In the genomic region with DNA sequence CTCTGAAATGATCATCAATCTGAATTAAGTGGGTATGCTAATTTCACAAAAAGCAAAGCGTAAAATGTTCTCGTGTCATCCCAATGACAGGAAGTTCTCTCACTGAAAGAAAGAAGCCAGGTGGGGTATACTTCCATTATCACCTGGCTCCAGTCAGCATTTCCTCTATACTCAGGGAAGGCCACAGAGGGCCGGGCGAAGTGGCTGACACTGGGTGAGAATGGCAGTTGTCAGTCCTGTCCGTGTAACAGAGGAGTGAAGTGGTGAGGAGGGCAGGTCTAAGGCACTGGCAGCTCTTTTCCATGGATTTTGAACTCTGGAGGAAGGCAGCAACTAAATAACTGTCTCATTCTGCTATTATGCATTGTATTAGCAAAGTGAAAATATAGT, we compare ENCODE assay signal across 10 cellular contexts.
DNase-seq lines count a peak whose midpoint lies in the region; ATAC-seq and TF ChIP-seq lines count a peak whose summit lies in the region.
"Had no signal": no experiment of that assay in that cellular context is flagged by ENCODE, and none has a peak within 500 bp of the region (broad histone marks: within the 10 kb centered on the region; RNA-seq: fewer than 3 reads in every experiment).

No MANE protein-coding gene starts in this region.

- H3K36me3 ChIP-seq in GM23248 (ENCODE audit: low read depth) (peaks cover 45% of the 10 kb centered on the region), SJCRH30 (peaks cover 61% of the 10 kb centered on the region), stomach (peaks cover 51 to 89% (median 83%) of the 10 kb centered on the region in 4 donors)

- no peak overlapping the region for H3K9ac ChIP-seq in GM23248

- 95 to 100% methylated on average over 5 of the region's 5 CpGs for WGBS in GM23248 (ENCODE audit: low coverage in 1 of 2, low lambda C conversion rate in 2 of 2, missing lambda C conversion rate in 2 of 2), 2 experiments
- WGBS in right cardiac atrium: 69% methylated on average over 5 of the region's 5 CpGs
- 79 to 86% (median 83%) methylated on average over 5 of the region's 5 CpGs for WGBS in stomach, 5 donors

- DNase-seq in GM23248 (no peak), SJCRH30 (no peak), right cardiac atrium (no peak), stomach (no peak), H4 (ENCODE audit: low spot score) (no peak), HK-2 (ENCODE audit: unreplicated experiment) (no peak)
- DNase-seq in naive thymus-derived CD8-positive, alpha-beta T cell: no peak
- DNase-seq: NCI-H187, spleen had no signal

- no peak for TF ChIP-seq CTCF in stomach (IDR thresholded peaks at IDR 0.05)

- ATAC-seq in right cardiac atrium: no peak
- no peak for ATAC-seq in naive thymus-derived CD8-positive, alpha-beta T cell

- no peaks in the 10 kb centered on the region for H3K9me3 Mint-ChIP-seq in naive thymus-derived CD8-positive, alpha-beta T cell

- peaks cover 71% of the 10 kb centered on the region for H3F3A ChIP-seq in GM23248 (ENCODE audit: insufficient read depth)

- intact Hi-C loops in right cardiac atrium (cut with DNase I): no loop called here
- intact Hi-C loops in stomach (cut with DNase I; ENCODE audit: low total_unique reads): no loop called here

- no peak overlapping the region for H3K4me2 ChIP-seq in GM23248 (ENCODE audit: unreplicated experiment)

- H3K9me2 ChIP-seq in GM23248 (ENCODE audit: insufficient read depth): no peaks in the 10 kb centered on the region

- H3K9me3 ChIP-seq in GM23248 (ENCODE audit: low read depth) (no peaks in the 10 kb centered on the region), SJCRH30 (replicated peaks) (no peaks in the 10 kb centered on the region), right cardiac atrium (ENCODE audit: control insufficient read depth, low read length) (no peaks in the 10 kb centered on the region), stomach (no peaks in the 10 kb centered on the region)
- H3K9me3 ChIP-seq: spleen had no signal

- H3K27me3 ChIP-seq in GM23248 (replicated peaks; ENCODE audit: insufficient read depth) (no peaks in the 10 kb centered on the region), SJCRH30 (no peaks in the 10 kb centered on the region), right cardiac atrium (ENCODE audit: control insufficient read depth, insufficient read depth) (no peaks in the 10 kb centered on the region), stomach (no peaks in the 10 kb centered on the region)
- H3K27me3 ChIP-seq: foreskin keratinocyte, spleen had no signal

- H3K27ac ChIP-seq in GM23248 (peak overlapping the region; percentile 89), SJCRH30 (peak overlapping the region; percentile 82; the same call in 1 of the 2 replicates), right cardiac atrium (ENCODE audit: low read length) (peak overlapping the region; percentile 11), stomach (peak overlapping the region in 4 of 5 donors; percentile 70 to 72 (median 71))

- peaks cover 13 to 83% (median 31%) of the 10 kb centered on the region in 3 donors for H3K36me3 Mint-ChIP-seq in naive thymus-derived CD8-positive, alpha-beta T cell

- peak overlapping the region in 3 of 10 donors; percentile 7 to 50 (median 34) for H3K27ac Mint-ChIP-seq in naive thymus-derived CD8-positive, alpha-beta T cell

- peaks cover 6 to 21% (median 9%) of the 10 kb centered on the region in 4 donors for H3K4me1 Mint-ChIP-seq in naive thymus-derived CD8-positive, alpha-beta T cell

- in situ Hi-C loops in GM23248 (cut with MboI): no loop called here

- H4K20me1 ChIP-seq in GM23248 (ENCODE audit: insufficient read depth): no peaks in the 10 kb centered on the region

- H3K4me3 ChIP-seq in GM23248 (no peak overlapping the region), SJCRH30 (no peak overlapping the region), right cardiac atrium (ENCODE audit: low read length) (no peak overlapping the region), stomach (no peak overlapping the region)
- H3K4me3 ChIP-seq: spleen had no signal

- 0 out of 2 replicates have a peak, but pooled peaks cover 5% of the 10 kb centered on the region for H3K79me2 ChIP-seq in GM23248 (ENCODE audit: insufficient read depth)

- TF ChIP-seq POLR2A in stomach (IDR thresholded peaks at IDR 0.05): no peak

- TF ChIP-seq EP300 in stomach (IDR thresholded peaks at IDR 0.05): no peak

- H3K4me3 Mint-ChIP-seq in naive thymus-derived CD8-positive, alpha-beta T cell: no peak overlapping the region

- POLR2A ChIA-PET in naive thymus-derived CD8-positive, alpha-beta T cell (lab: Charles Lee): no interaction called here

- H3K4me1 ChIP-seq in GM23248 (ENCODE audit: insufficient read depth) (peaks cover 56% of the 10 kb centered on the region), SJCRH30 (peaks cover 20% of the 10 kb centered on the region), right cardiac atrium (ENCODE audit: control insufficient read depth, insufficient read depth, low read length) (peaks cover 14% of the 10 kb centered on the region), stomach (peaks cover 31 to 67% (median 40%) of the 10 kb centered on the region in 4 donors)

- H2AFZ ChIP-seq in GM23248: no peak overlapping the region

- H3K27me3 Mint-ChIP-seq in naive thymus-derived CD8-positive, alpha-beta T cell: no peaks in the 10 kb centered on the region

Comparison
In these comparisons a context has a peak if more than half of its experiments do, and no peak if none do; other contexts are left out.
1. H3K27ac ChIP-seq: peak in every context shown above with its lines; median percentile 89 in GM23248; 82 in SJCRH30; 71 in stomach; 11 in right cardiac atrium.